ENCODE assay signal across 1 cellular context in genomic region chr6:42010185-42010872, GRCh38.
TF ChIP-seq lines count a peak whose summit lies in the region.

No MANE protein-coding gene starts in this region.

TF ChIP-seq in HEK293, 187 proteins besides CTCF, POLR2A, EP300 and RAD21 (continued from another document and continues in another):
- TF ChIP-seq ZNF362 (tag by site-specific recombination; IDR thresholded peaks at IDR 0.05) = no peak
- TF ChIP-seq ZSCAN23 (tag by site-specific recombination; IDR thresholded peaks at IDR 0.05) = no peak
- no peak for TF ChIP-seq HOXC10 (CRISPR knock-in tag; IDR thresholded peaks at IDR 0.05)
- no peak for TF ChIP-seq ZNF391 (tag by site-specific recombination; IDR thresholded peaks at IDR 0.05; ENCODE audit: borderline replicate concordance, low read depth)
- TF ChIP-seq ZNF239 (tag by site-specific recombination; IDR thresholded peaks at IDR 0.05) = no peak
- TF ChIP-seq ZBTB10 (tag by site-specific recombination; IDR thresholded peaks at IDR 0.05) = no peak
- no peak for TF ChIP-seq INSM2 (tag by site-specific recombination; IDR thresholded peaks at IDR 0.05)
- peak; percentile 49; the same call in 1 of the 2 replicates for TF ChIP-seq EGR2 (tag by site-specific recombination; IDR thresholded peaks at IDR 0.05; ENCODE audit: low read depth)
- no peak for TF ChIP-seq ZBTB17 (tag by site-specific recombination; IDR thresholded peaks at IDR 0.05)
- TF ChIP-seq ZBTB21 (tag by site-specific recombination; IDR thresholded peaks at IDR 0.05) = no peak
- no peak for TF ChIP-seq HIC1 (tag by site-specific recombination; IDR thresholded peaks at IDR 0.05)
- no peak for TF ChIP-seq ZNF664 (tag by site-specific recombination; IDR thresholded peaks at IDR 0.05)
- no peak for TF ChIP-seq REST (tag by site-specific recombination; IDR thresholded peaks at IDR 0.05)
- TF ChIP-seq ZNF529 (tag by site-specific recombination; IDR thresholded peaks at IDR 0.05; ENCODE audit: insufficient replicate concordance) = no peak
- TF ChIP-seq PRDM10 (tag by site-specific recombination; IDR thresholded peaks at IDR 0.05) = no peak
- no peak for TF ChIP-seq ZNF792 (tag by site-specific recombination; IDR thresholded peaks at IDR 0.05)
- no peak for TF ChIP-seq TRIM28 (IDR thresholded peaks at IDR 0.05; ENCODE audit: borderline replicate concordance, low read length)
- no peak for TF ChIP-seq ZFP3 (tag by site-specific recombination; IDR thresholded peaks at IDR 0.05; ENCODE audit: low read depth)
- no peak for TF ChIP-seq ZIC2 (tag by site-specific recombination; IDR thresholded peaks at IDR 0.05)
- no peak for TF ChIP-seq ZNF585B (tag by site-specific recombination; IDR thresholded peaks at IDR 0.05)
- peak; percentile 92 for TF ChIP-seq ZNF398 (tag by site-specific recombination; IDR thresholded peaks at IDR 0.05)
- TF ChIP-seq ZEB2 (tag by site-specific recombination; IDR thresholded peaks at IDR 0.05) = no peak
- no peak for TF ChIP-seq ZNF223 (tag by site-specific recombination; IDR thresholded peaks at IDR 0.05)
- TF ChIP-seq ZXDB (tag by site-specific recombination; IDR thresholded peaks at IDR 0.05) = no peak
- TF ChIP-seq ZBTB7A (tag by site-specific recombination; IDR thresholded peaks at IDR 0.05; ENCODE audit: low read depth) = no peak
- TF ChIP-seq KLF1 (tag by site-specific recombination; IDR thresholded peaks at IDR 0.05) = peak; percentile 26; the same call in 1 of the 2 replicates
- no peak for TF ChIP-seq ZBTB1 (tag by site-specific recombination; IDR thresholded peaks at IDR 0.05)
- no peak for TF ChIP-seq ZNF837 (tag by site-specific recombination; IDR thresholded peaks at IDR 0.05)
- no peak for TF ChIP-seq KLF10 (tag by site-specific recombination; IDR thresholded peaks at IDR 0.05)
- TF ChIP-seq ZFP69B (tag by site-specific recombination; IDR thresholded peaks at IDR 0.05) = no peak
- no peak for TF ChIP-seq ZNF132 (tag by site-specific recombination; IDR thresholded peaks at IDR 0.05; ENCODE audit: borderline replicate concordance)
- no peak for TF ChIP-seq ZSCAN30 (tag by site-specific recombination; IDR thresholded peaks at IDR 0.05)
- no peak for TF ChIP-seq BCL6B (tag by site-specific recombination; IDR thresholded peaks at IDR 0.05)
- no peak for TF ChIP-seq ZSCAN5A (tag by site-specific recombination; IDR thresholded peaks at IDR 0.05)
- no peak for TF ChIP-seq REPIN1 (tag by site-specific recombination; IDR thresholded peaks at IDR 0.05; ENCODE audit: low read depth)
- no peak for TF ChIP-seq ATF2 (tag by site-specific recombination; IDR thresholded peaks at IDR 0.05; ENCODE audit: low read depth)
- 0 out of 2 replicates have a peak, but pooled peaks have one; percentile 32 for TF ChIP-seq ZNF561 (tag by site-specific recombination; IDR thresholded peaks at IDR 0.05; ENCODE audit: borderline replicate concordance)
- TF ChIP-seq ZFP37 (tag by site-specific recombination; IDR thresholded peaks at IDR 0.05) = no peak
- no peak for TF ChIP-seq ZNF555 (tag by site-specific recombination; conservative IDR thresholded peaks at IDR 0.05)
- TF ChIP-seq KLF7 (tag by site-specific recombination; IDR thresholded peaks at IDR 0.05; ENCODE audit: borderline replicate concordance) = no peak
